In the genomic region with DNA sequence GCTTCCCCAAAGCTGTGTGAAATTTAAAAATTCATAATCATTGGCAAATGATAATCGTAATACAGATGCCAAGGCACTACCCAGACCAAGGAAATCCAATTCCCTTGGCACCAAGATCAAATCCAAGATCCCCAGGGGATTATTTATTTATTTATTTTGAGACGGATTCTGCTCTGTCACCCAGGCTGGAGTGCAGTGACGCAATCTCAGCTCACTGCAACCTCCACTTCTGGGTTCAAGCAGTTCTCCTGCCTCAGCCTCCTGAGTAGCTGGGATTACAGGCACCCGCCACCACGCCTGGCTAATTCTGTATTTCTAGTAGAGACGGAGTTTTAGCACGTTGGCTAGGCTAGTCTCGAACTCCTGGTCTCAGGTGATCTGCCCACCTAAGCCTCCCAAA, we compare ENCODE assay signal across 2 cellular contexts.
TF ChIP-seq lines count a peak whose summit lies in the region.
"Not testable (repeated sequence)": the region's sequence is repeated elsewhere in the genome, so short reads cannot be mapped to it uniquely, and the experiment has no call there.

No MANE protein-coding gene starts in this region.

TF ChIP-seq in K562, 482 proteins besides CTCF, POLR2A, EP300 and RAD21:
- TF ChIP-seq CEBPB (tag; IDR thresholded peaks at IDR 0.05): peak; percentile 50
- TF ChIP-seq, protein P1, sequence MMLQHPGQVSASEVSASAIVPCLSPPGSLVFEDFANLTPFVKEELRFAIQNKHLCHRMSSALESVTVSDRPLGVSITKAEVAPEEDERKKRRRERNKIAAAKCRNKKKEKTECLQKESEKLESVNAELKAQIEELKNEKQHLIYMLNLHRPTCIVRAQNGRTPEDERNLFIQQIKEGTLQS (IDR thresholded peaks at IDR 0.05): peak; percentile 54
- TF ChIP-seq, protein P1 (CRISPR knock-in tag; conservative IDR thresholded peaks at IDR 0.05): not testable (repeated sequence)

TF ChIP-seq in HepG2, 621 proteins besides CTCF, POLR2A, EP300 and RAD21:
- TF ChIP-seq, protein P2, sequence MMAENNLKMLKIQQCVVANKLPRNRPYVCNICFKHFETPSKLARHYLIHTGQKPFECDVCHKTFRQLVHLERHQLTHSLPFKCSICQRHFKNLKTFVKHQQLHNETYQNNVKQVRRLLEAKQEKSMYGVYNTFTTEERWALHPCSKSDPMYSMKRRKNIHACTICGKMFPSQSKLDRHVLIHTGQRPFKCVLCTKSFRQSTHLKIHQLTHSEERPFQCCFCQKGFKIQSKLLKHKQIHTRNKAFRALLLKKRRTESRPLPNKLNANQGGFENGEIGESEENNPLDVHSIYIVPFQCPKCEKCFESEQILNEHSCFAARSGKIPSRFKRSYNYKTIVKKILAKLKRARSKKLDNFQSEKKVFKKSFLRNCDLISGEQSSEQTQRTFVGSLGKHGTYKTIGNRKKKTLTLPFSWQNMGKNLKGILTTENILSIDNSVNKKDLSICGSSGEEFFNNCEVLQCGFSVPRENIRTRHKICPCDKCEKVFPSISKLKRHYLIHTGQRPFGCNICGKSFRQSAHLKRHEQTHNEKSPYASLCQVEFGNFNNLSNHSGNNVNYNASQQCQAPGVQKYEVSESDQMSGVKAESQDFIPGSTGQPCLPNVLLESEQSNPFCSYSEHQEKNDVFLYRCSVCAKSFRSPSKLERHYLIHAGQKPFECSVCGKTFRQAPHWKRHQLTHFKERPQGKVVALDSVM (CRISPR knock-in tag; IDR thresholded peaks at IDR 0.05): peak; percentile 37; the same call in 1 of the 2 replicates
